Comparison of ENCODE assay signal across 1 cellular context in genomic region chr2:64322433-64322832, GRCh38.
TF ChIP-seq lines count a peak whose summit lies in the region.

No MANE protein-coding gene starts in this region.

TF ChIP-seq in H1, 55 proteins besides CTCF, POLR2A, EP300 and RAD21:
- no peak for TF ChIP-seq ATF3 (IDR thresholded peaks at IDR 0.05; ENCODE audit: insufficient read depth, low read depth, low read length)
- no peak for TF ChIP-seq USF2 (IDR thresholded peaks at IDR 0.05; ENCODE audit: low read length)
- no peak for TF ChIP-seq GTF2F1 (IDR thresholded peaks at IDR 0.05; ENCODE audit: borderline replicate concordance, low read depth, low read length)
